Comparison of ENCODE assay signal across 9 cellular contexts in genomic region chr9:33132249-33132772, GRCh38. TPM values are rescaled to one million over a fixed set of nuclear protein-coding genes. Genes with fewer than 3 reads are reported as not detected.
A peak's percentile ranks its signal among the peaks of the same experiment; 100 is the strongest.
DNase-seq lines count a peak whose midpoint lies in the region; ATAC-seq, FAIRE-seq and TF ChIP-seq lines count a peak whose summit lies in the region.
"Had no signal": no experiment of that assay in that cellular context is flagged by ENCODE, and none has a peak within 500 bp of the region (broad histone marks: within the 10 kb centered on the region; RNA-seq: fewer than 3 reads in every experiment).

No MANE protein-coding gene starts in this region.

- intact Hi-C loops in adrenal gland (cut with DNase I) (no loop called here), right cardiac atrium (cut with DNase I) (loop anchor here in 1 of 4 donors (5.0 kb wide), 1 partner anchor 35 kb away; the partner anchor contains the start of gene B4GALT1)

- no peak for TF ChIP-seq CTCF in adrenal gland (IDR thresholded peaks at IDR 0.05)

- H3K9me3 Mint-ChIP-seq in stimulated activated naive B cell treated with anti-CD40 and anti-IgM and Interleukin-4, amounts not matched to agents 10 μg/mL and 1 μg/mL and 100 μg/mL, for 72 hours: no peaks in the 10 kb centered on the region
- H3K9me3 Mint-ChIP-seq in T-cell: no peaks in the 10 kb centered on the region

- peaks cover 72 to 87% of the 10 kb centered on the region in 2 donors for H3K4me1 Mint-ChIP-seq in stimulated activated naive B cell treated with anti-CD40 and anti-IgM and Interleukin-4, amounts not matched to agents 10 μg/mL and 1 μg/mL and 100 μg/mL, for 72 hours
- peaks cover 41 to 73% (median 61%) of the 10 kb centered on the region in 3 donors for H3K4me1 Mint-ChIP-seq in T-cell

- H3K4me3 Mint-ChIP-seq in stimulated activated naive B cell treated with anti-CD40 and anti-IgM and Interleukin-4, amounts not matched to agents 10 μg/mL and 1 μg/mL and 100 μg/mL, for 72 hours: no peak overlapping the region
- no peak overlapping the region for H3K4me3 Mint-ChIP-seq in T-cell

- 56 to 64% (median 62%) methylated on average over 9 of the region's 9 CpGs for WGBS in adrenal gland, 4 donors
- WGBS in right cardiac atrium: 48% methylated on average over 9 of the region's 9 CpGs

- H3K36me3 ChIP-seq in adrenal gland (replicated peaks in 1 of 2): peaks cover 0 to 43% of the 10 kb centered on the region in 2 donors

- no peaks in the 10 kb centered on the region for H3K27me3 ChIP-seq in adrenal gland
- H3K27me3 ChIP-seq in right cardiac atrium (ENCODE audit: control insufficient read depth, insufficient read depth): no peaks in the 10 kb centered on the region

- ATAC-seq in right cardiac atrium (peak; percentile 12 to 57), T-cell (replicated peaks in 1 of 4) (no peak)
- ATAC-seq in stimulated activated naive B cell treated with anti-CD40 and anti-IgM and Interleukin-4, amounts not matched to agents 10 μg/mL and 1 μg/mL and 100 μg/mL, for 72 hours (replicated peaks): no peak

- H3K27ac ChIP-seq in adrenal gland: peak overlapping the region in 3 of 5 donors; percentile 25 to 64 (median 52)
- H3K27ac ChIP-seq in right cardiac atrium (ENCODE audit: low read length): peak overlapping the region; percentile 68

- H3K4me3 ChIP-seq in adrenal gland: no peak overlapping the region
- H3K4me3 ChIP-seq in right cardiac atrium (ENCODE audit: low read length): no peak overlapping the region

- H3K27me3 Mint-ChIP-seq in stimulated activated naive B cell treated with anti-CD40 and anti-IgM and Interleukin-4, amounts not matched to agents 10 μg/mL and 1 μg/mL and 100 μg/mL, for 72 hours: no peaks in the 10 kb centered on the region
- no peaks in the 10 kb centered on the region for H3K27me3 Mint-ChIP-seq in T-cell

- CTCF ChIA-PET in T-cell (lab: Charles Lee): no interaction called here

- no peaks in the 10 kb centered on the region for H3K9me3 ChIP-seq in adrenal gland (replicated peaks in 1 of 3)
- no peaks in the 10 kb centered on the region for H3K9me3 ChIP-seq in right cardiac atrium (ENCODE audit: control insufficient read depth, low read length)

- peak; percentile 45 for DNase-seq in H54 (ENCODE audit: insufficient read length, low spot score)
- DNase-seq in adrenal gland: peak in 5 of 7 donors; percentile 44 to 63 (median 54)
- DNase-seq in right cardiac atrium: peak in 1 of 3 donors; percentile 38
- DNase-seq in stimulated activated naive B cell treated with anti-CD40 and anti-IgM and Interleukin-4, amounts not matched to agents 10 μg/mL and 1 μg/mL and 100 μg/mL, for 72 hours: no peak
- DNase-seq in activated gamma-delta T cell treated with Interleukin-2 at 50 U/mL for 16 hours: no peak
- no peak for DNase-seq in SKM-1 treated with dmso at 0.1 percent for 144 hours (lab: John Stamatoyannopoulos, UW; ENCODE audit: unreplicated experiment)
- DNase-seq in T-cell: no peak
- DNase-seq in NCI-H526 (lab: John Stamatoyannopoulos, UW): no peak
- DNase-seq: activated CD4-positive, CD25-positive, alpha-beta regulatory T cell had no signal

- TF ChIP-seq POLR2A in H54 (IDR thresholded peaks at IDR 0.05; ENCODE audit: low read depth, low read length) (no peak), adrenal gland (IDR thresholded peaks at IDR 0.05) (no peak)

- peaks cover 18 to 36% of the 10 kb centered on the region in 2 donors for H3K4me1 ChIP-seq in adrenal gland (replicated peaks in 1 of 2)
- H3K4me1 ChIP-seq in right cardiac atrium (ENCODE audit: control insufficient read depth, insufficient read depth, low read length): peaks cover 48% of the 10 kb centered on the region

- peak; percentile 62 for FAIRE-seq in H54 (lab: Jason Lieb, UNC)

- H3K36me3 Mint-ChIP-seq in stimulated activated naive B cell treated with anti-CD40 and anti-IgM and Interleukin-4, amounts not matched to agents 10 μg/mL and 1 μg/mL and 100 μg/mL, for 72 hours: peaks cover 40 to 74% of the 10 kb centered on the region in 2 donors
- H3K36me3 Mint-ChIP-seq in T-cell: peaks cover 58% of the 10 kb centered on the region

- peak overlapping the region; percentile 4 for H3K27ac Mint-ChIP-seq in stimulated activated naive B cell treated with anti-CD40 and anti-IgM and Interleukin-4, amounts not matched to agents 10 μg/mL and 1 μg/mL and 100 μg/mL, for 72 hours
- peak overlapping the region in 1 of 2 donors; percentile 71 for H3K27ac Mint-ChIP-seq in T-cell

- POLR2A ChIA-PET in T-cell (lab: Charles Lee): interaction anchor here (0.6 kb wide), 2 partner anchors 9 to 17 kb away, joined by 3 read pairs; no protein-coding TSS in a partner anchor

RNA-seq across cellular contexts. Expression of gene B4GALT1, which starts 34.8 kb away (rescaled TPM):
- 100 to 1,000 TPM in 1 of 8 donors, 10 to 100 TPM in 7; 44.5 to 117 (median 70.1) TPM for total RNA-seq in adrenal gland
- 10 to 100 TPM; 18.7 to 70.5 (median 21.9) TPM for polyA plus RNA-seq in adrenal gland
- total RNA-seq in right cardiac atrium: 100 to 1,000 TPM in 1 of 4 donors, 10 to 100 TPM in 3; 44.0 to 137 (median 58.3) TPM
- 24.7 TPM for polyA plus RNA-seq in right cardiac atrium
- 10 to 100 TPM; 33.2 to 85.3 (median 44.1) TPM for total RNA-seq in T-cell

RNA-seq across cellular contexts. Expression of gene SMU1, which starts 55.8 kb away (rescaled TPM):
- 10 to 100 TPM; 15.0 to 23.5 (median 21.5) TPM for total RNA-seq in adrenal gland
- 10 to 100 TPM in 1 of 3 donors, 1 to 10 TPM in 2; 6.9 to 23.3 (median 8.0) TPM for polyA plus RNA-seq in adrenal gland
- 10 to 100 TPM; 16.6 to 17.3 (median 17.0) TPM for total RNA-seq in right cardiac atrium
- polyA plus RNA-seq in right cardiac atrium: 9.4 TPM
- 10 to 100 TPM; 22.6 to 25.5 (median 24.4) TPM for total RNA-seq in T-cell

Comparison
In these comparisons a context has a peak if more than half of its experiments do, and no peak if none do; other contexts are left out.
1. DNase-seq: peak in H54 (single experiment) and adrenal gland (5 of 7); none in stimulated activated naive B cell treated with anti-CD40 and anti-IgM and Interleukin-4, amounts not matched to agents 10 μg/mL and 1 μg/mL and 100 μg/mL, for 72 hours (single experiment), activated gamma-delta T cell treated with Interleukin-2 at 50 U/mL for 16 hours (single experiment), SKM-1 treated with dmso at 0.1 percent for 144 hours (single experiment), T-cell (0 of 34) and NCI-H526 (0 of 2).
2. ATAC-seq: peak in right cardiac atrium (2 of 2); none in stimulated activated naive B cell treated with anti-CD40 and anti-IgM and Interleukin-4, amounts not matched to agents 10 μg/mL and 1 μg/mL and 100 μg/mL, for 72 hours (0 of 2) and T-cell (0 of 4).